8 cellular contexts compared by ENCODE assay signal in genomic region chr7:12257582-12257981, GRCh38. TPM values are rescaled to one million over a fixed set of nuclear protein-coding genes. Genes with fewer than 3 reads are reported as not detected.
A peak's percentile ranks its signal among the peaks of the same experiment; 100 is the strongest.
DNase-seq lines count a peak whose midpoint lies in the region; ATAC-seq, FAIRE-seq and TF ChIP-seq lines count a peak whose summit lies in the region.

No MANE protein-coding gene starts in this region.

- POLR2A ChIA-PET in endothelial cell of umbilical vein (lab: Charles Lee) = no interaction called here

- intact Hi-C loops in endothelial cell of umbilical vein (cut with micrococcal nuclease) (no loop called here), prostate gland (cut with DNase I) (no loop called here)

- CTCF ChIA-PET in endothelial cell of umbilical vein (lab: Charles Lee) = no interaction called here

- H2AFZ ChIP-seq in ACC112 (ENCODE audit: low read length, unreplicated experiment) = peak overlapping the region; percentile 98
- peak overlapping the region; percentile 45 for H2AFZ ChIP-seq in OCI-LY1 (ENCODE audit: low read length)
- peak overlapping the region; percentile 30 for H2AFZ ChIP-seq in endothelial cell of umbilical vein (ENCODE audit: low read depth, low read length)

- dilution Hi-C loops in endothelial cell of umbilical vein (cut with MboI; ENCODE audit: extremely low pct_ligation_motif_present, low sequenced_read_pairs) = no loop called here

- H3K27ac ChIP-seq in ACC112 (ENCODE audit: low read depth, low read length) (peak overlapping the region; percentile 33), OCI-LY1 (ENCODE audit: low read depth, low read length, poor library complexity, severe bottlenecking) (no peak overlapping the region), endothelial cell of umbilical vein (ENCODE audit: insufficient read depth, low read depth, low read length) (no peak overlapping the region), subcutaneous abdominal adipose tissue (ENCODE audit: low read depth, low read length) (no peak overlapping the region), prostate gland (no peak overlapping the region)

- TF ChIP-seq CTCF in OCI-LY1 (IDR thresholded peaks at IDR 0.05; ENCODE audit: low read length) = no peak
- TF ChIP-seq CTCF in endothelial cell of umbilical vein (IDR thresholded peaks at IDR 0.05; ENCODE audit: extremely low read depth in 1 of 2, insufficient read depth in 1 of 2, low read depth in 1 of 2, low read length in 2 of 2) = no peak
- no peak for TF ChIP-seq CTCF in prostate gland (IDR thresholded peaks at IDR 0.05)

- H3K4me3 ChIP-seq in ACC112 (ENCODE audit: low read depth, low read length) (peak overlapping the region; percentile 66), OCI-LY1 (ENCODE audit: low read depth, low read length, poor library complexity, severe bottlenecking) (peak overlapping the region; percentile 7), endothelial cell of umbilical vein (replicated peaks in 1 of 3; ENCODE audit: insufficient read depth in 1 of 3, low read depth in 1 of 3, low read length in 3 of 3) (no peak overlapping the region), subcutaneous abdominal adipose tissue (ENCODE audit: low read depth in 1 of 5, low read length in 5 of 5) (peak overlapping the region in 3 of 5 donors; percentile 46 to 54 (median 49)), prostate gland (no peak overlapping the region)

- H3K36me3 ChIP-seq in ACC112 (ENCODE audit: insufficient read depth, low read length) (no peaks in the 10 kb centered on the region), OCI-LY1 (ENCODE audit: insufficient read depth, low read length) (no peaks in the 10 kb centered on the region), endothelial cell of umbilical vein (ENCODE audit: control insufficient read depth in 2 of 2, extremely low read depth in 1 of 2, insufficient read depth in 2 of 2, low read length in 2 of 2) (no peaks in the 10 kb centered on the region), subcutaneous abdominal adipose tissue (ENCODE audit: control insufficient read depth in 5 of 5, insufficient read depth in 5 of 5, low read length in 5 of 5) (no peaks in the 10 kb centered on the region), prostate gland (no peaks in the 10 kb centered on the region)

- H3K79me2 ChIP-seq in ACC112 (ENCODE audit: control insufficient read depth, insufficient read depth, low read length, unreplicated experiment) (no peaks in the 10 kb centered on the region), OCI-LY1 (ENCODE audit: insufficient read depth, low read length) (no peaks in the 10 kb centered on the region), endothelial cell of umbilical vein (ENCODE audit: control insufficient read depth, insufficient read depth, low read length) (no peaks in the 10 kb centered on the region)

- FAIRE-seq in endothelial cell of umbilical vein (lab: Jason Lieb, UNC) = no peak

- peak; percentile 100 for ATAC-seq in GM18520 (IDR thresholded peaks at IDR 0.05; ENCODE audit: unreplicated experiment)
- ATAC-seq in HG02943 (IDR thresholded peaks at IDR 0.05; ENCODE audit: low read depth, unreplicated experiment) = peak; percentile 100

- H3K4me1 ChIP-seq in ACC112 (ENCODE audit: control insufficient read depth, insufficient read depth, low read length, unreplicated experiment) = peaks cover 12% of the 10 kb centered on the region
- no peaks in the 10 kb centered on the region for H3K4me1 ChIP-seq in OCI-LY1 (ENCODE audit: insufficient read depth, low read length, severe bottlenecking)
- no peaks in the 10 kb centered on the region for H3K4me1 ChIP-seq in endothelial cell of umbilical vein (ENCODE audit: control insufficient read depth, extremely low read depth, insufficient read depth, low read length)
- peaks cover 0 to 10% (median 2%) of the 10 kb centered on the region in 5 donors for H3K4me1 ChIP-seq in subcutaneous abdominal adipose tissue (ENCODE audit: control insufficient read depth in 5 of 5, insufficient read depth in 5 of 5, low read length in 5 of 5)
- H3K4me1 ChIP-seq in prostate gland (replicated peaks) = no peaks in the 10 kb centered on the region

- H3K9me3 ChIP-seq in OCI-LY1 (ENCODE audit: low read length) = no peaks in the 10 kb centered on the region
- H3K9me3 ChIP-seq in endothelial cell of umbilical vein (replicated peaks; ENCODE audit: control insufficient read depth, insufficient read depth, low read length) = no peaks in the 10 kb centered on the region
- no peaks in the 10 kb centered on the region for H3K9me3 ChIP-seq in subcutaneous abdominal adipose tissue (ENCODE audit: control insufficient read depth in 5 of 5, low read length in 5 of 5)
- no peaks in the 10 kb centered on the region for H3K9me3 ChIP-seq in prostate gland

- no peaks in the 10 kb centered on the region for H3K27me3 ChIP-seq in ACC112 (ENCODE audit: insufficient read depth, low read length)
- no peaks in the 10 kb centered on the region for H3K27me3 ChIP-seq in OCI-LY1 (ENCODE audit: insufficient read depth, low read length)
- no peaks in the 10 kb centered on the region for H3K27me3 ChIP-seq in endothelial cell of umbilical vein (ENCODE audit: control insufficient read depth in 2 of 2, insufficient read depth in 2 of 2, low read length in 2 of 2)
- H3K27me3 ChIP-seq in subcutaneous abdominal adipose tissue (ENCODE audit: control insufficient read depth in 5 of 5, insufficient read depth in 4 of 5, low read length in 5 of 5) = no peaks in the 10 kb centered on the region
- no peaks in the 10 kb centered on the region for H3K27me3 ChIP-seq in prostate gland (replicated peaks; ENCODE audit: insufficient read depth)

- H3F3A ChIP-seq in OCI-LY1 (ENCODE audit: insufficient read depth, low read length) = no peaks in the 10 kb centered on the region

- no peak overlapping the region for H3K9ac ChIP-seq in OCI-LY1 (ENCODE audit: low read length)
- H3K9ac ChIP-seq in endothelial cell of umbilical vein (replicated peaks; ENCODE audit: extremely low read depth, insufficient read depth, low read length) = no peak overlapping the region
- H3K9ac ChIP-seq in subcutaneous abdominal adipose tissue (ENCODE audit: low read length in 5 of 5) = peak overlapping the region in 1 of 5 donors; percentile 7

- TF ChIP-seq POLR2A in endothelial cell of umbilical vein (IDR thresholded peaks at IDR 0.05; ENCODE audit: low read depth, low read length) = no peak
- no peak for TF ChIP-seq POLR2A in prostate gland (IDR thresholded peaks at IDR 0.05)

- no TSS peak for BruUV-seq in endothelial cell of umbilical vein (replicated peaks; lab: Mats Ljungman, UMichigan)

- WGBS in prostate gland = 88% methylated on average over 2 of the region's 2 CpGs

- H3K9me2 ChIP-seq in OCI-LY1 (ENCODE audit: low read depth, low read length) = no peaks in the 10 kb centered on the region

- H3K4me2 ChIP-seq in OCI-LY1 (ENCODE audit: low read length) (peak overlapping the region; percentile 42), endothelial cell of umbilical vein (ENCODE audit: insufficient read depth, low read length) (no peak overlapping the region)

- H4K20me1 ChIP-seq in OCI-LY1 (ENCODE audit: insufficient read depth, low read length) (no peaks in the 10 kb centered on the region), endothelial cell of umbilical vein (replicated peaks; ENCODE audit: control insufficient read depth, extremely low read depth, insufficient read depth, low read length) (no peaks in the 10 kb centered on the region)

- no peaks in the 10 kb centered on the region for H3K9me1 ChIP-seq in endothelial cell of umbilical vein (replicated peaks; ENCODE audit: control insufficient read depth, extremely low read depth, insufficient read depth, low read length)

- DNase-seq in endothelial cell of umbilical vein (ENCODE audit: low read depth, low spot score) (peak; percentile 22), prostate gland (ENCODE audit: low spot score) (no peak), AML-193 (lab: John Stamatoyannopoulos, UW) (no peak)

TF ChIP-seq in endothelial cell of umbilical vein, 7 proteins besides CTCF, POLR2A, EP300 and RAD21:
- TF ChIP-seq POLR2AphosphoS5 (IDR thresholded peaks at IDR 0.05; ENCODE audit: insufficient read depth, low read depth, low read length) (no peak), GATA2 (IDR thresholded peaks at IDR 0.05; ENCODE audit: insufficient read depth, insufficient read length, low read depth, low read length) (no peak), EZH2 (IDR thresholded peaks at IDR 0.05; ENCODE audit: borderline replicate concordance, low read depth, low read length, severe bottlenecking) (no peak), FOS (IDR thresholded peaks at IDR 0.05; ENCODE audit: borderline replicate concordance, insufficient read depth, low read length) (no peak), MYC (IDR thresholded peaks at IDR 0.05; ENCODE audit: low read depth, low read length) (no peak), JUN (IDR thresholded peaks at IDR 0.05; ENCODE audit: borderline replicate concordance, insufficient read depth, insufficient read length, low read depth) (no peak), MAX (IDR thresholded peaks at IDR 0.05; ENCODE audit: insufficient read depth, insufficient read length) (no peak)
TF ChIP-seq in endothelial cell of umbilical vein: peak in this region for 0.

RNA-seq across cellular contexts. Expression of gene TMEM106B, which starts 46.5 kb away (rescaled TPM):
- total RNA-seq in endothelial cell of umbilical vein (23.0 and 23.1 TPM in 2 replicates), prostate gland (10 to 100 TPM; 58.5 to 75.5 TPM)
- polyA plus RNA-seq in endothelial cell of umbilical vein = 9.3 and 13.7 TPM in 2 replicates
- polyA plus RNA-seq in endothelial cell of umbilical vein (2011; cell fraction: cytosol; rRNA removed) = 14.2 and 15.3 TPM in 2 replicates
- polyA plus RNA-seq in endothelial cell of umbilical vein (2011; cell fraction: nucleus; rRNA removed) = 10.4 and 12.9 TPM in 2 replicates
- polyA plus RNA-seq in endothelial cell of umbilical vein (2012) = 17.3 and 22.8 TPM in 2 replicates
- polyA minus RNA-seq in endothelial cell of umbilical vein = 17.4 and 20.3 TPM in 2 replicates
- 24.7 TPM for polyA minus RNA-seq in endothelial cell of umbilical vein (2011; cell fraction: cytosol; rRNA and poly(A)+ RNA removed)
- 11.9 and 15.1 TPM in 2 replicates for polyA minus RNA-seq in endothelial cell of umbilical vein (2011; cell fraction: nucleus; rRNA and poly(A)+ RNA removed)

Comparison
In these comparisons a context has a peak if more than half of its experiments do, and no peak if none do; other contexts are left out.
1. H2AFZ ChIP-seq: peak in every context shown above with its lines; median percentile 98 in ACC112; 45 in OCI-LY1; 30 in endothelial cell of umbilical vein.
2. H3K4me3 ChIP-seq: peak in ACC112 (single experiment), OCI-LY1 (single experiment) and subcutaneous abdominal adipose tissue (3 of 5); none in endothelial cell of umbilical vein (0 of 3) and prostate gland (0 of 2).